20 cellular contexts compared by ENCODE assay signal in the genomic region with DNA sequence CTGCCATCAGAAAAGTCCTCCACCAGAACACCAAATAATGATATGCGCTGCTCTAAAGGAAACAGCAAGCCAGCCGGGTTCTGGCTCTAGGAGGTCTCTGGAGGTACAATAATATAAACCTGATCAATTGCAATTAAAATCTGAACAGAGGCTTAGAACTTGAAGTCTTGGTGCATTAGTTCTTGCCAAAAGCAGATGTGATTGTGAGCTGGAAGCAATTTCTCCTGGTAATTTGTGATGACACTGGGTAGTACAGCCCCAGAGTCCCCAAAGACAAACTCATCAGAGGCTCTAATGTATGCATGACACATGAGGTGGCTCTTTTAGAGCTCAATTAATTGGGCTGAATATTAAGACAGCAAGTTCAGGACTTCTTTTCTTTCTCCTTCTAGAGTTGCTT. TPM values are rescaled to one million over a fixed set of nuclear protein-coding genes. Genes with fewer than 3 reads are reported as not detected.
DNase-seq lines count a peak whose midpoint lies in the region; ATAC-seq, FAIRE-seq and TF ChIP-seq lines count a peak whose summit lies in the region.
"Had no signal": no experiment of that assay in that cellular context is flagged by ENCODE, and none has a peak within 500 bp of the region (broad histone marks: within the 10 kb centered on the region; RNA-seq: fewer than 3 reads in every experiment).

No MANE protein-coding gene starts in this region.

- H3K79me1 ChIP-seq in H9 (ENCODE audit: insufficient read depth, low read depth, low read length, poor library complexity, severe bottlenecking) = no peaks in the 10 kb centered on the region
- H3K79me1 ChIP-seq in H1 (ENCODE audit: low read depth, low read length) = no peaks in the 10 kb centered on the region

- H2BK20ac ChIP-seq in H9 (ENCODE audit: low read depth, low read length, poor library complexity, severe bottlenecking) (no peak overlapping the region), H1 (ENCODE audit: low read length) (peak overlapping the region; percentile 84; the same call in 1 of the 2 replicates)

- H3K4me3 Mint-ChIP-seq in H9 (no peak overlapping the region; a peak in 2 of 5 replicates), mesothelial cell of epicardium (peak overlapping the region; percentile 52)
- H3K4me3 Mint-ChIP-seq: T-helper 1 cell treated with Interleukin-12 subunit alpha and Interleukin-12 subunit beta and Interleukin-4 antibody, amounts not matched to agents 30 μg/mL and 1 μg/mL, for 36 hours had no signal

- H3K36me3 Mint-ChIP-seq in H9 (ENCODE audit: insufficient read depth in 1 of 3, low read depth in 3 of 3) = peaks cover 0 to 8% (median 3%) of the 10 kb centered on the region in 3 experiments; a peak in 4 of 7 replicates
- no peaks in the 10 kb centered on the region for H3K36me3 Mint-ChIP-seq in mesothelial cell of epicardium

- FAIRE-seq in H1 (lab: Jason Lieb, UNC) = no peak
- FAIRE-seq: RCC 7860 had no signal

- H3K4ac ChIP-seq in H9 (ENCODE audit: low read depth, low read length) (no peak overlapping the region), H1 (replicated peaks; ENCODE audit: insufficient read length, low read depth, low read length) (no peak overlapping the region)

- H3K27me3 Mint-ChIP-seq in H9 (ENCODE audit: low read depth) (no peaks in the 10 kb centered on the region), mesothelial cell of epicardium (ENCODE audit: low read depth) (peaks cover 2% of the 10 kb centered on the region)

- intact Hi-C loops in ascending aorta (cut with DNase I) = loop anchor here (5.0 kb wide), 1 partner anchor 64 kb away; no protein-coding TSS in a partner anchor

- H3K9me3 ChIP-seq in H9 (ENCODE audit: control insufficient read depth, low read depth, low read length) (no peaks in the 10 kb centered on the region), H1 (ENCODE audit: insufficient read depth in 2 of 2, low read depth in 1 of 2, low read length in 1 of 2) (no peaks in the 10 kb centered on the region), ascending aorta (no peaks in the 10 kb centered on the region)
- H3K9me3 ChIP-seq: BLaER1 treated with 17β-estradiol and CSF1 and Interleukin-3, amounts not matched to agents 10 nM and 100 nM; body of pancreas; MG63 had no signal

- no CpG with 5 or more reads among the region's 2 CpGs for WGBS in H9 (ENCODE audit: extremely low coverage, insufficient read length, low lambda C conversion rate)
- WGBS in H1 (ENCODE audit: extremely low coverage in 1 of 2, insufficient coverage in 1 of 2, insufficient read length in 1 of 2, insufficient replicate concordance in 2 of 2, low coverage in 1 of 2, low lambda C conversion rate in 2 of 2, missing lambda C conversion rate in 1 of 2), 2 experiments = 30% methylated on average over 2 of the region's 2 CpGs; no CpG with 5 or more reads in 1 of the 2 experiments

- no peak for TF ChIP-seq CTCF in H9 (conservative IDR thresholded peaks at IDR 0.05)
- TF ChIP-seq CTCF in H1 (IDR thresholded peaks at IDR 0.05; ENCODE audit: control extremely low read depth in 1 of 3, insufficient read depth in 1 of 3, low read depth in 1 of 3, low read length in 3 of 3) = no peak
- TF ChIP-seq CTCF in mesothelial cell of epicardium (IDR thresholded peaks at IDR 0.05; ENCODE audit: unreplicated experiment) = no peak
- no peak for TF ChIP-seq CTCF in ascending aorta (IDR thresholded peaks at IDR 0.05)

- H3K4me1 ChIP-seq in H9 (ENCODE audit: insufficient read depth, low read length) (peaks cover under 1% of the 10 kb centered on the region), H1 (replicated peaks in 1 of 4; ENCODE audit: control insufficient read depth in 3 of 4, insufficient read depth in 4 of 4, low read length in 3 of 4) (peaks cover 0 to 12% (median 3%) of the 10 kb centered on the region in 4 experiments; a peak in 3 of 7 replicates), ascending aorta (no peaks in the 10 kb centered on the region)

- H4K5ac ChIP-seq in H9 (ENCODE audit: insufficient read length, low read depth, low read length) (no peak overlapping the region), H1 (ENCODE audit: insufficient read length, low read depth, low read length) (peak overlapping the region; percentile 83)

- H3K14ac ChIP-seq in H9 (ENCODE audit: insufficient read depth, low read length) = no peak overlapping the region
- H3K14ac ChIP-seq in H1 (ENCODE audit: insufficient read length) = no peak overlapping the region

- H3K9me3 Mint-ChIP-seq in H9 = no peaks in the 10 kb centered on the region
- no peaks in the 10 kb centered on the region for H3K9me3 Mint-ChIP-seq in mesothelial cell of epicardium
- H3K9me3 Mint-ChIP-seq: T-helper 1 cell treated with Interleukin-12 subunit alpha and Interleukin-12 subunit beta and Interleukin-4 antibody, amounts not matched to agents 30 μg/mL and 1 μg/mL, for 36 hours had no signal

- TF ChIP-seq EP300 in H1 (IDR thresholded peaks at IDR 0.05; ENCODE audit: borderline replicate concordance in 1 of 2, low read depth in 2 of 2, low read length in 2 of 2) = no peak

- ATAC-seq in HG03095 (IDR thresholded peaks at IDR 0.05; ENCODE audit: unreplicated experiment) = no peak
- ATAC-seq: body of pancreas had no signal

- no peak overlapping the region for H2BK5ac ChIP-seq in H9 (ENCODE audit: insufficient read length, low read length)
- H2BK5ac ChIP-seq in H1 (ENCODE audit: low read depth, low read length) = peak overlapping the region; percentile 26; the same call in 1 of the 2 replicates

- DNase-seq in H9 (no peak), NCI-H69 (lab: John Stamatoyannopoulos, UW) (peak; percentile 66), H1 (ENCODE audit: low read depth in 1 of 2, low spot score in 2 of 2) (no peak), mesothelial cell of epicardium (ENCODE audit: low spot score in 2 of 2, unreplicated experiment in 2 of 2) (no peak), ascending aorta (ENCODE audit: low spot score in 2 of 2) (no peak), NCI-H774 (lab: John Stamatoyannopoulos, UW) (no peak), NCI-H2171 treated with DMSO at 0.1 percent for 48 hours (lab: John Stamatoyannopoulos, UW) (no peak)
- DNase-seq: activated CD4-positive, CD25-positive, alpha-beta regulatory T cell treated with anti-CD3 and anti-CD28 coated beads, Interleukin-2, amount 50 U/mL, for 72 hours; activated CD8-positive, alpha-beta memory T cell treated with anti-CD3 and anti-CD28 coated beads, Interleukin-2, amount 50 U/mL, for 4 hours; body of pancreas; DMS53; MG63; NCI-H187; NCI-H524 treated with DMSO at 0.1 percent for 48 hours; occipital lobe; stimulated activated CD4-positive, alpha-beta T cell treated with anti-CD3 and anti-CD28 coated beads, Interleukin-4, amount 100 ng/mL, for 24 hours had no signal

- peaks cover 19% of the 10 kb centered on the region for H3K23me2 ChIP-seq in H9 (ENCODE audit: insufficient read length, low read depth, low read length, poor library complexity, severe bottlenecking)
- H3K23me2 ChIP-seq in H1 (ENCODE audit: low read depth, low read length) = peaks cover 14% of the 10 kb centered on the region

- H3K4me2 ChIP-seq in H9 (ENCODE audit: insufficient read depth, insufficient read length, low read length) (peak overlapping the region; percentile 23), H1 (ENCODE audit: insufficient read depth in 1 of 2, low read depth in 2 of 2, low read length in 2 of 2) (peak overlapping the region; percentile 49 to 63)
- H3K4me2 ChIP-seq: BLaER1 treated with 17β-estradiol and CSF1 and Interleukin-3, amounts not matched to agents 10 nM and 100 nM had no signal

- TF ChIP-seq POLR2A in H1 (IDR thresholded peaks at IDR 0.05; ENCODE audit: control extremely low read depth in 1 of 2, low read depth in 2 of 2, low read length in 2 of 2) = no peak

- H3K27ac Mint-ChIP-seq in H9 (peak overlapping the region; percentile 88 to 98 (median 96)), mesothelial cell of epicardium (no peak overlapping the region)
- H3K27ac Mint-ChIP-seq: T-helper 1 cell treated with Interleukin-12 subunit alpha and Interleukin-12 subunit beta and Interleukin-4 antibody, amounts not matched to agents 30 μg/mL and 1 μg/mL, for 36 hours had no signal

- H3K27me3 ChIP-seq in H9 (ENCODE audit: insufficient read depth, low read length) (no peaks in the 10 kb centered on the region), H1 (replicated peaks in 1 of 4; ENCODE audit: control insufficient read depth in 3 of 4, extremely low read depth in 1 of 4, insufficient read depth in 3 of 4, low read length in 3 of 4) (no peaks in the 10 kb centered on the region), ascending aorta (no peaks in the 10 kb centered on the region)
- H3K27me3 ChIP-seq: body of pancreas, MG63 had no signal

- H4K8ac ChIP-seq in H9 (replicated peaks; ENCODE audit: insufficient read length, low read depth, low read length) (no peak overlapping the region), H1 (ENCODE audit: extremely low read depth, insufficient read depth, low read length) (no peak overlapping the region)

- H3K27ac ChIP-seq in H9 (ENCODE audit: insufficient read length, low read depth, low read length) = no peak overlapping the region
- H3K27ac ChIP-seq in H1 (ENCODE audit: low read depth, low read length) = no peak overlapping the region
- no peak overlapping the region for H3K27ac ChIP-seq in ascending aorta
- H3K27ac ChIP-seq: BLaER1 treated with 17β-estradiol and CSF1 and Interleukin-3, amounts not matched to agents 10 nM and 100 nM; body of pancreas had no signal

- H2BK15ac ChIP-seq in H9 (ENCODE audit: low read depth, low read length) (no peak overlapping the region), H1 (ENCODE audit: low read length) (no peak overlapping the region)

- H3K79me2 ChIP-seq in H9 (ENCODE audit: insufficient read depth, low read length) = no peaks in the 10 kb centered on the region; the same call in 1 of the 2 replicates
- peaks cover 0 to 67% of the 10 kb centered on the region in 2 experiments; a peak in 3 of 4 replicates for H3K79me2 ChIP-seq in H1 (ENCODE audit: control insufficient read depth in 1 of 2, insufficient read depth in 2 of 2, low read length in 2 of 2)

- no peak overlapping the region for H3K23ac ChIP-seq in H9 (ENCODE audit: insufficient read length, low read depth, low read length)
- no peak overlapping the region for H3K23ac ChIP-seq in H1 (ENCODE audit: insufficient read length)

- H2BK12ac ChIP-seq in H9 (ENCODE audit: insufficient read length, low read depth, low read length) = no peak overlapping the region
- H2BK12ac ChIP-seq in H1 (ENCODE audit: low read depth, low read length) = no peak overlapping the region

- CTCF ChIA-PET in H1 (lab: Charles Lee; ENCODE audit: partially characterized antibody) = interaction anchor here (0.9 kb wide), 1 partner anchor 10 kb away, joined by 3 read pairs; no protein-coding TSS in a partner anchor

- H2AK5ac ChIP-seq in H9 (ENCODE audit: insufficient read length, low read length) = no peak overlapping the region
- H2AK5ac ChIP-seq in H1 (ENCODE audit: low read depth, low read length) = no peak overlapping the region

- no peaks in the 10 kb centered on the region for H4K20me1 ChIP-seq in H9 (ENCODE audit: control insufficient read depth, insufficient read depth, insufficient read length)
- no peaks in the 10 kb centered on the region for H4K20me1 ChIP-seq in H1 (replicated peaks in 1 of 2; ENCODE audit: control insufficient read depth in 1 of 2, insufficient read depth in 2 of 2, low read length in 2 of 2)
- H4K20me1 ChIP-seq: BLaER1 treated with 17β-estradiol and CSF1 and Interleukin-3, amounts not matched to agents 10 nM and 100 nM had no signal

- no peak overlapping the region for H2AFZ ChIP-seq in H9 (ENCODE audit: low read length)
- H2AFZ ChIP-seq in H1 (ENCODE audit: low read length) = no peak overlapping the region

- H2BK120ac ChIP-seq in H9 (ENCODE audit: low read depth, low read length, poor library complexity, severe bottlenecking) = no peak overlapping the region
- H2BK120ac ChIP-seq in H1 (replicated peaks; ENCODE audit: low read depth, low read length) = peak overlapping the region; percentile 25

- no peak for TF ChIP-seq RAD21 in H1 (IDR thresholded peaks at IDR 0.05 in 1 of 2, conservative IDR thresholded peaks at IDR 0.05 in 1 of 2; ENCODE audit: low read depth in 2 of 2, low read length in 2 of 2)

- POLR2A ChIA-PET in H1 (lab: Charles Lee; ENCODE audit: partially characterized antibody) = interaction anchor here (1.3 kb wide), 1 partner anchor 10 kb away, joined by 4 read pairs; no protein-coding TSS in a partner anchor

- H4K91ac ChIP-seq in H9 (ENCODE audit: insufficient read length, low read depth, low read length) = no peak overlapping the region
- H4K91ac ChIP-seq in H1 (replicated peaks; ENCODE audit: insufficient read length, low read length) = no peak overlapping the region

- H3K4me1 Mint-ChIP-seq in H9 (peaks cover 50 to 55% of the 10 kb centered on the region in 2 experiments), mesothelial cell of epicardium (peaks cover 33% of the 10 kb centered on the region)

- H3K4me3 ChIP-seq in H1 (ENCODE audit: extremely low read depth in 1 of 4, insufficient read depth in 2 of 4, low read depth in 3 of 4, low read length in 4 of 4) = peak overlapping the region in 3 of 4 experiments; percentile 1 to 75 (median 28); a peak in 7 of 8 replicates
- H3K4me3 ChIP-seq in ascending aorta = peak overlapping the region in 1 of 2 donors; percentile 1
- H3K4me3 ChIP-seq: BLaER1 treated with 17β-estradiol and CSF1 and Interleukin-3, amounts not matched to agents 10 nM and 100 nM; body of pancreas had no signal

- H3K36me3 ChIP-seq in H1 (ENCODE audit: control insufficient read depth in 2 of 4, insufficient read depth in 4 of 4, low read length in 3 of 4) (peaks cover 0 to 7% (median 0%) of the 10 kb centered on the region in 4 experiments; a peak in 1 of 8 replicates), ascending aorta (no peaks in the 10 kb centered on the region)
- H3K36me3 ChIP-seq: BLaER1 treated with 17β-estradiol and CSF1 and Interleukin-3, amounts not matched to agents 10 nM and 100 nM; MG63 had no signal

- H3K18ac ChIP-seq in H9 (ENCODE audit: insufficient read length, low read depth, low read length) = no peak overlapping the region
- peak overlapping the region; percentile 42; the same call in 1 of the 2 replicates for H3K18ac ChIP-seq in H1 (ENCODE audit: extremely low read depth, low read length)

- H3K9ac ChIP-seq in H9 (ENCODE audit: extremely low read depth, insufficient read length, low read length) = no peak overlapping the region
- H3K9ac ChIP-seq in H1 (replicated peaks in 1 of 4; ENCODE audit: extremely low read depth in 1 of 4, low read depth in 3 of 4, low read length in 3 of 4) = no peak overlapping the region
- H3K9ac ChIP-seq: BLaER1 treated with 17β-estradiol and CSF1 and Interleukin-3, amounts not matched to agents 10 nM and 100 nM had no signal

- no peak overlapping the region for H3K56ac ChIP-seq in H9 (ENCODE audit: insufficient read length, low read depth, low read length)
- no peak overlapping the region for H3K56ac ChIP-seq in H1 (replicated peaks; ENCODE audit: insufficient read length, low read depth, low read length)

- H3T11ph ChIP-seq in H9 (ENCODE audit: low read length) = no peak overlapping the region

RNA-seq across cellular contexts. Expression of a gene that starts 3.3 kb away (rescaled TPM):
- total RNA-seq in H9 (2021) = 68.5 and 71.8 TPM in 2 replicates
- 87.5 and 91.2 TPM in 2 replicates for total RNA-seq in H1 (2021; fragmentation: NEBNext Ultra II Directional; extraction: Animal tissue kit (Norgen Biotek cat#: 25700))
- polyA plus RNA-seq in H1 (2011; rRNA removed) = 58.3 and 63.2 TPM in 2 replicates
- 53.4 TPM for polyA plus RNA-seq in H1 (2011; cell fraction: cytosol; rRNA removed)
- 127 TPM for polyA plus RNA-seq in H1 (2011; cell fraction: nucleus; rRNA removed)
- polyA plus RNA-seq in H1 (2012, experiment 1 of 2) = 33.2 to 48.2 TPM (median 44.6 TPM) in 4 replicates
- polyA plus RNA-seq in H1 (2012, experiment 2 of 2) = 3.6 TPM
- 84.8 TPM for polyA plus RNA-seq in H1 (2013, experiment 1 of 2)
- 80.7 TPM for polyA plus RNA-seq in H1 (2013, experiment 2 of 2)
- 109 and 115 TPM in 2 replicates for polyA minus RNA-seq in H1 (2011; rRNA and poly(A)+ RNA removed)
- polyA minus RNA-seq in H1 (2011; cell fraction: cytosol; rRNA and poly(A)+ RNA removed) = 51.9 TPM
- polyA minus RNA-seq in H1 (2011; cell fraction: nucleus; rRNA and poly(A)+ RNA removed) = 97.7 TPM
- total RNA-seq in mesothelial cell of epicardium = 23.0 to 26.6 TPM (median 25.2 TPM) in 3 replicates
- 5.3 TPM for total RNA-seq in ascending aorta
